In genomic region chr2:151946856-151947523, GRCh38 we compare ENCODE assay signal across 7 cellular contexts.
A peak's percentile ranks its signal among the peaks of the same experiment; 100 is the strongest.
DNase-seq lines count a peak whose midpoint lies in the region; ATAC-seq and TF ChIP-seq lines count a peak whose summit lies in the region.

No MANE protein-coding gene starts in this region.

- peaks cover 14% of the 10 kb centered on the region for H3K27me3 Mint-ChIP-seq in activated T-cell treated with anti-CD3 and anti-CD28 coated beads, Interleukin-2, amount 50 U/mL, for 4 hours (ENCODE audit: low read depth)
- no peaks in the 10 kb centered on the region for H3K27me3 Mint-ChIP-seq in progenitor cell of endocrine pancreas

- peaks cover 0 to 16% (median 0%) of the 10 kb centered on the region in 12 donors for H3K9me3 ChIP-seq in heart left ventricle

- ATAC-seq in activated T-cell treated with anti-CD3 and anti-CD28 coated beads, Interleukin-2, amount 50 U/mL, for 4 hours, result peak; percentile 37 to 43
- peak; percentile 15 to 77 (median 74) for ATAC-seq in heart left ventricle

- H3K4me3 ChIP-seq in H7 (ENCODE audit: insufficient read depth, low read depth, low read length) (no peak overlapping the region), heart left ventricle (peak overlapping the region in 9 of 12 donors; percentile 12 to 51 (median 39))

- WGBS in heart left ventricle, 4 donors, result 36 to 46% (median 37%) methylated on average over 8 of the region's 8 CpGs

- H3K27ac ChIP-seq in heart left ventricle, result peak overlapping the region in 3 of 12 donors; percentile 16 to 40 (median 27)

- H3K36me3 ChIP-seq in H7 (replicated peaks; ENCODE audit: control insufficient read depth, insufficient read depth, low read length) (no peaks in the 10 kb centered on the region), heart left ventricle (no peaks in the 10 kb centered on the region)

- H3K4me3 Mint-ChIP-seq in activated T-cell treated with anti-CD3 and anti-CD28 coated beads, Interleukin-2, amount 50 U/mL, for 4 hours, result no peak overlapping the region
- no peak overlapping the region for H3K4me3 Mint-ChIP-seq in progenitor cell of endocrine pancreas (ENCODE audit: low read depth)

- H3K4me1 Mint-ChIP-seq in activated T-cell treated with anti-CD3 and anti-CD28 coated beads, Interleukin-2, amount 50 U/mL, for 4 hours (ENCODE audit: low read depth), result peaks cover 4% of the 10 kb centered on the region
- peaks cover 2% of the 10 kb centered on the region for H3K4me1 Mint-ChIP-seq in progenitor cell of endocrine pancreas (ENCODE audit: low read depth)

- no peaks in the 10 kb centered on the region for H3K27me3 ChIP-seq in H7 (ENCODE audit: control insufficient read depth, insufficient read depth, low read length)
- no peaks in the 10 kb centered on the region for H3K27me3 ChIP-seq in heart left ventricle

- DNase-seq in H7 (peak; percentile 58), NCI-H1694 (lab: John Stamatoyannopoulos, UW) (peak; percentile 36), heart left ventricle (peak in 4 of 5 donors; percentile 29 to 58 (median 38)), progenitor cell of endocrine pancreas (ENCODE audit: low spot score, unreplicated experiment) (peak; percentile 10), NCI-H1930 (lab: John Stamatoyannopoulos, UW) (no peak)
- DNase-seq in activated T-cell treated with anti-CD3 and anti-CD28 coated beads, Interleukin-2, amount 50 U/mL, for 4 hours, result no peak

- H3K9me3 Mint-ChIP-seq in activated T-cell treated with anti-CD3 and anti-CD28 coated beads, Interleukin-2, amount 50 U/mL, for 4 hours, result peaks cover 12% of the 10 kb centered on the region
- peaks cover 11% of the 10 kb centered on the region for H3K9me3 Mint-ChIP-seq in progenitor cell of endocrine pancreas (ENCODE audit: low read depth)

- no peak for TF ChIP-seq POLR2A in heart left ventricle (IDR thresholded peaks at IDR 0.05)

- intact Hi-C loops in heart left ventricle (cut with DNase I), result loop anchor here in 1 of 10 donors (5.0 kb wide), 1 partner anchor 115 kb away; no protein-coding TSS in a partner anchor

- peaks cover 0 to 18% (median 7%) of the 10 kb centered on the region in 12 donors for H3K4me1 ChIP-seq in heart left ventricle

- H3K36me3 Mint-ChIP-seq in activated T-cell treated with anti-CD3 and anti-CD28 coated beads, Interleukin-2, amount 50 U/mL, for 4 hours (ENCODE audit: insufficient read depth), result no peaks in the 10 kb centered on the region
- H3K36me3 Mint-ChIP-seq in progenitor cell of endocrine pancreas (ENCODE audit: insufficient read depth), result peaks cover under 1% of the 10 kb centered on the region

- TF ChIP-seq CTCF in GM12872 (IDR thresholded peaks at IDR 0.05; ENCODE audit: insufficient read depth, low read depth, low read length) (peak; percentile 80), heart left ventricle (IDR thresholded peaks at IDR 0.05) (peak; percentile 44 to 79 (median 61)), progenitor cell of endocrine pancreas (IDR thresholded peaks at IDR 0.05; ENCODE audit: unreplicated experiment) (peak; percentile 64)

- H3K27ac Mint-ChIP-seq in progenitor cell of endocrine pancreas, result no peak overlapping the region

Comparison
In these comparisons a context has a peak if more than half of its experiments do, and no peak if none do; other contexts are left out.
1. DNase-seq: peak in H7 (single experiment), NCI-H1694 (single experiment), heart left ventricle (4 of 5) and progenitor cell of endocrine pancreas (single experiment); none in activated T-cell treated with anti-CD3 and anti-CD28 coated beads, Interleukin-2, amount 50 U/mL, for 4 hours (single experiment) and NCI-H1930 (0 of 2).
2. Peak in every context shown above with its lines, with median percentiles within 50 percentile points of each other: CTCF ChIP-seq.